ENCODE assay signal across 3 cellular contexts in the genomic region with DNA sequence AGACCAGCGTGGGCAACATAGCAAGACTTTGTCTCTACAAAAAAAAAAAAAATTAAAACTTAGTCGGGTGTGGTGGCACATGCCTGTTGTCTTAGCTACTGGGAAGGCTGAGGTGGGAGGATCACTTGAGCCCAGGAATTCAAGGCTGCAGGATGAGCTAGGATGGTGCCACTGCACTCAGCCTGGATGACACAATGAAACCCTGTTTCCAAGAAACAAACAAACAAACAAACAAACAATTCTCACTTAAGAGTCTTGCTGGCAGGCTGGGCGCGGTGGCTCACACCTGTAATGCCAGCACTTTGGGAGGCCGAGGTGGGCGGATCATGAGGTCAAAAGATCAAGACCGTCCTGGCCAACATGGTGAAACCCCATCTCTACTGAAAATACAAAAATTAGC. TPM values are rescaled to one million over a fixed set of nuclear protein-coding genes. Genes with fewer than 3 reads are reported as not detected.
A peak's percentile ranks its signal among the peaks of the same experiment; 100 is the strongest.
DNase-seq lines count a peak whose midpoint lies in the region; ATAC-seq lines count a peak whose summit lies in the region.
"Not testable (repeated sequence)": the region's sequence is repeated elsewhere in the genome, so short reads cannot be mapped to it uniquely, and the experiment has no call there.
"Had no signal": no experiment of that assay in that cellular context is flagged by ENCODE, and none has a peak within 500 bp of the region (broad histone marks: within the 10 kb centered on the region; RNA-seq: fewer than 3 reads in every experiment).

No MANE protein-coding gene starts in this region.

- not testable (repeated sequence) for H2BK120ac ChIP-seq in mesendoderm (ENCODE audit: low read depth, low read length)

- not testable (repeated sequence) for H4K8ac ChIP-seq in mesendoderm (ENCODE audit: low read depth, low read length)

- not testable (repeated sequence) for H2BK15ac ChIP-seq in mesendoderm (replicated peaks; ENCODE audit: low read depth)

- H3K4me3 Mint-ChIP-seq in stimulated activated naive B cell treated with anti-CD40 and anti-IgM and Interleukin-4, amounts not matched to agents 10 μg/mL and 1 μg/mL and 100 μg/mL, for 72 hours, result not testable (repeated sequence)

- H3K79me1 ChIP-seq in mesendoderm (ENCODE audit: low read length), result not testable (repeated sequence)

- H3K4me1 Mint-ChIP-seq in stimulated activated naive B cell treated with anti-CD40 and anti-IgM and Interleukin-4, amounts not matched to agents 10 μg/mL and 1 μg/mL and 100 μg/mL, for 72 hours, result peaks cover 50 to 81% of the 10 kb centered on the region in 2 donors

- H3K18ac ChIP-seq in mesendoderm (ENCODE audit: low read length), result not testable (repeated sequence)

- no CpG with 5 or more reads among the region's 7 CpGs for WGBS in mesendoderm (ENCODE audit: extremely low coverage, insufficient coverage, low lambda C conversion rate)

- not testable (repeated sequence) for H2BK5ac ChIP-seq in mesendoderm (ENCODE audit: low read length)

- H3K4ac ChIP-seq in mesendoderm (ENCODE audit: low read depth, low read length), result not testable (repeated sequence)

- H3K23ac ChIP-seq in mesendoderm (ENCODE audit: low read length), result not testable (repeated sequence)

- H3K27ac Mint-ChIP-seq in stimulated activated naive B cell treated with anti-CD40 and anti-IgM and Interleukin-4, amounts not matched to agents 10 μg/mL and 1 μg/mL and 100 μg/mL, for 72 hours, result peak overlapping the region; percentile 3

- not testable (repeated sequence) for H3K27ac ChIP-seq in mesendoderm (ENCODE audit: low read depth, low read length)

- H2AK5ac ChIP-seq in mesendoderm (ENCODE audit: low read length), result not testable (repeated sequence)

- H3K4me2 ChIP-seq in mesendoderm (ENCODE audit: low read length), result not testable (repeated sequence)

- H3K36me3 Mint-ChIP-seq in stimulated activated naive B cell treated with anti-CD40 and anti-IgM and Interleukin-4, amounts not matched to agents 10 μg/mL and 1 μg/mL and 100 μg/mL, for 72 hours, result peaks cover 45 to 55% of the 10 kb centered on the region in 2 donors

- H3K9ac ChIP-seq in mesendoderm (ENCODE audit: low read length), result not testable (repeated sequence)

- H3K36me3 ChIP-seq in mesendoderm (ENCODE audit: control insufficient read depth, insufficient read depth, low read length), result not testable (repeated sequence)

- H3K4me3 ChIP-seq in mesendoderm (ENCODE audit: low read length), result not testable (repeated sequence)

- DNase-seq in mesendoderm, result peak; percentile 71
- not testable (repeated sequence) for DNase-seq in stimulated activated naive B cell treated with anti-CD40 and anti-IgM and Interleukin-4, amounts not matched to agents 10 μg/mL and 1 μg/mL and 100 μg/mL, for 72 hours

- H3K79me2 ChIP-seq in mesendoderm (ENCODE audit: control insufficient read depth, insufficient read depth, low read length), result not testable (repeated sequence)

- not testable (repeated sequence) for ATAC-seq in stimulated activated naive B cell treated with anti-CD40 and anti-IgM and Interleukin-4, amounts not matched to agents 10 μg/mL and 1 μg/mL and 100 μg/mL, for 72 hours (replicated peaks)

- not testable (repeated sequence) for H3K27me3 Mint-ChIP-seq in stimulated activated naive B cell treated with anti-CD40 and anti-IgM and Interleukin-4, amounts not matched to agents 10 μg/mL and 1 μg/mL and 100 μg/mL, for 72 hours

- H3K9me3 Mint-ChIP-seq in stimulated activated naive B cell treated with anti-CD40 and anti-IgM and Interleukin-4, amounts not matched to agents 10 μg/mL and 1 μg/mL and 100 μg/mL, for 72 hours, result peaks cover 7 to 10% of the 10 kb centered on the region in 2 donors

- not testable (repeated sequence) for H4K5ac ChIP-seq in mesendoderm (ENCODE audit: low read length)

- not testable (repeated sequence) for H3K27me3 ChIP-seq in mesendoderm (ENCODE audit: insufficient read depth, low read length, poor library complexity)

- not testable (repeated sequence) for H3K4me1 ChIP-seq in mesendoderm (ENCODE audit: control insufficient read depth, low read depth, low read length)

- H3K56ac ChIP-seq in mesendoderm (ENCODE audit: low read length), result not testable (repeated sequence)

RNA-seq across cellular contexts. Expression of a gene that starts 11.0 kb away (rescaled TPM):
- polyA plus RNA-seq in mesendoderm (2013, experiment 1 of 2), result 4.1 TPM
- polyA plus RNA-seq in mesendoderm (2013, experiment 2 of 2), result 4.1 TPM
- polyA plus RNA-seq: CD14-positive monocyte had no signal
